In genomic region chr7:2518737-2519118, GRCh38 we compare ENCODE assay signal across 8 cellular contexts. TPM values are rescaled to one million over a fixed set of nuclear protein-coding genes. Genes with fewer than 3 reads are reported as not detected.
DNase-seq lines count a peak whose midpoint lies in the region; ATAC-seq and TF ChIP-seq lines count a peak whose summit lies in the region.

No MANE protein-coding gene starts in this region.

- H3K36me3 ChIP-seq in GM06990 (ENCODE audit: control insufficient read depth, insufficient read depth, low read length) (no peaks in the 10 kb centered on the region), SJCRH30 (0 out of 2 replicates have a peak, but pooled peaks cover under 1% of the 10 kb centered on the region), psoas muscle (ENCODE audit: insufficient read depth in 1 of 2, low read depth in 1 of 2) (no peaks in the 10 kb centered on the region)

- TF ChIP-seq CTCF in GM06990 (IDR thresholded peaks at IDR 0.05; ENCODE audit: insufficient read depth, low read length, poor library complexity, severe bottlenecking): no peak
- TF ChIP-seq CTCF in fibroblast of pulmonary artery (IDR thresholded peaks at IDR 0.05; ENCODE audit: low read length, missing control alignments): no peak
- no peak for TF ChIP-seq CTCF in psoas muscle (IDR thresholded peaks at IDR 0.05)

- H3K4me1 ChIP-seq in SJCRH30 (peaks cover 52% of the 10 kb centered on the region), psoas muscle (peaks cover 7% of the 10 kb centered on the region)

- DNase-seq in GM06990 (ENCODE audit: extremely low read depth, insufficient read length) (no peak), SJCRH30 (no peak), fibroblast of pulmonary artery (ENCODE audit: low read depth) (no peak), psoas muscle (no peak), activated gamma-delta T cell treated with Interleukin-2 at 50 U/mL for 16 hours (no peak), AML-193 (lab: John Stamatoyannopoulos, UW) (no peak)

- no peaks in the 10 kb centered on the region; the same call in 1 of the 2 replicates for H3K27me3 ChIP-seq in GM06990 (replicated peaks; ENCODE audit: control insufficient read depth, insufficient read depth, low read length)
- no peaks in the 10 kb centered on the region for H3K27me3 ChIP-seq in SJCRH30
- H3K27me3 ChIP-seq in psoas muscle (ENCODE audit: insufficient read depth in 3 of 3, low read length in 2 of 3): peaks cover 0 to 23% (median 19%) of the 10 kb centered on the region in 3 donors

- ATAC-seq in psoas muscle (no peak), GM18502 (IDR thresholded peaks at IDR 0.05; ENCODE audit: poor library complexity, unreplicated experiment) (no peak), HG03097 (IDR thresholded peaks at IDR 0.05; ENCODE audit: low FRiP score, unreplicated experiment) (no peak)

- H3K9me3 ChIP-seq in SJCRH30 (replicated peaks): no peaks in the 10 kb centered on the region
- H3K9me3 ChIP-seq in psoas muscle: no peaks in the 10 kb centered on the region

- WGBS in psoas muscle, 3 donors: 19 to 20% (median 19%) methylated on average over 35 to 41 of the region's 41 CpGs

- H3K27ac ChIP-seq in SJCRH30: peak overlapping the region; percentile 57
- H3K27ac ChIP-seq in psoas muscle: no peak overlapping the region

- intact Hi-C loops in psoas muscle (cut with DNase I): no loop called here

- peak overlapping the region; percentile 58 for H3K4me3 ChIP-seq in GM06990 (replicated peaks; ENCODE audit: low read depth, low read length)
- H3K4me3 ChIP-seq in SJCRH30: peak overlapping the region; percentile 63
- peak overlapping the region; percentile 40 for H3K4me3 ChIP-seq in fibroblast of pulmonary artery (replicated peaks; ENCODE audit: low read depth, low read length)
- H3K4me3 ChIP-seq in psoas muscle: peak overlapping the region; percentile 70

RNA-seq across cellular contexts. Expression of gene LFNG, which starts 0.8 kb away (rescaled TPM):
- 20.3 and 25.2 TPM in 2 replicates for total RNA-seq in SJCRH30 (2014; rRNA removed; shearing (Covaris generic))
- 1 to 10 TPM; 2.4 to 3.0 (median 2.8) TPM for total RNA-seq in psoas muscle
- 1 to 10 TPM; 1.3 to 2.1 (median 2.0) TPM for polyA plus RNA-seq in psoas muscle

RNA-seq across cellular contexts. Expression of gene BRAT1, which starts 36.6 kb away (rescaled TPM):
- total RNA-seq in SJCRH30 (2014; rRNA removed; shearing (Covaris generic)): 38.5 and 41.5 TPM in 2 replicates
- total RNA-seq in psoas muscle: 10 to 100 TPM; 11.9 to 14.3 (median 12.5) TPM
- polyA plus RNA-seq in psoas muscle: 10 to 100 TPM; 13.2 to 14.8 (median 14.4) TPM

RNA-seq across cellular contexts. Expression of gene IQCE, which starts 40.1 kb away (rescaled TPM):
- 5.0 and 5.1 TPM in 2 replicates for total RNA-seq in SJCRH30 (2014; rRNA removed; shearing (Covaris generic))
- total RNA-seq in psoas muscle: 1 to 10 TPM; 5.6 to 8.5 (median 7.1) TPM
- polyA plus RNA-seq in psoas muscle: 1 to 10 TPM; 2.4 to 9.6 (median 6.5) TPM

RNA-seq across cellular contexts. Expression of gene GRIFIN, which starts 42.5 kb away (rescaled TPM):
- not detected in 2 replicates for total RNA-seq in SJCRH30 (2014; rRNA removed; shearing (Covaris generic))
- total RNA-seq in psoas muscle: not detected
- not detected for polyA plus RNA-seq in psoas muscle
